Comparison of ENCODE assay signal across 22 cellular contexts in the genomic region with DNA sequence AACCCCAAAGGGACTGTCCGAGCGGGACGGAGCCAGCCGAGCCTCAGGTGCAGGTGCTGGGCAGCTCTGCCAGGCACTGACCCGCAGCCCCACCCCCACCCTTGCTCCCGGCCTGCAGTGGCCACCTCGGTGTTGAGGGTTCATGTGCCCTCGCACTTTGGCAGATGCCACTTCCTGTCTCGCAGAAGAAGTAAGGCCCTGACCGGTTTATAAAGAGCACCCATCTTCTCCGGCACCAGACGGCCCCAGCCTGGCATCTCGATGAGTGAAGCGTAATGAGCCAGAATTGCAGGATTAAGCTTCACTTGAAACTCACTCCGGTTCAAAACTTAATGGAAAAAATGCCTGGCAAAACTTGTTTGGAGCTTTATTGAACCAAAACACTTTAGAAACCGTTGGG.
"Had no signal": no experiment of that assay in that cellular context is flagged by ENCODE, and none has a peak within 500 bp of the region (broad histone marks: within the 10 kb centered on the region; RNA-seq: fewer than 3 reads in every experiment).

No MANE protein-coding gene starts in this region.

- H3K9me3 Mint-ChIP-seq: activated CD8-positive, alpha-beta T cell treated with anti-CD3 and anti-CD28 coated beads for 36 hours; activated naive CD4-positive, alpha-beta T cell treated with anti-CD3 and anti-CD28 coated beads, Interleukin-2, amount 50 U/mL, for 72 hours; activated naive CD8-positive, alpha-beta T cell treated with anti-CD3 and anti-CD28 coated beads, Interleukin-2, amount 50 U/mL, for 24 hours; activated T-cell treated with anti-CD3 and anti-CD28 coated beads, Interleukin-2, amount 50 U/mL, for 24 hours; central memory CD8-positive, alpha-beta T cell had no signal

- H3K27ac ChIP-seq: ascending aorta, body of pancreas, VCaP had no signal

- H3K4me3 Mint-ChIP-seq: activated CD8-positive, alpha-beta T cell treated with anti-CD3 and anti-CD28 coated beads for 36 hours; activated naive CD8-positive, alpha-beta T cell treated with anti-CD3 and anti-CD28 coated beads, Interleukin-2, amount 50 U/mL, for 24 hours; activated T-cell treated with anti-CD3 and anti-CD28 coated beads, Interleukin-2, amount 50 U/mL, for 24 hours; central memory CD8-positive, alpha-beta T cell had no signal

- FAIRE-seq: bronchial epithelial cell, RCC 7860 had no signal

- H3K4me3 ChIP-seq: ascending aorta, body of pancreas, MG63 had no signal

- H3K4me1 ChIP-seq: ascending aorta, body of pancreas had no signal

- H3K36me3 ChIP-seq: ascending aorta, MG63 had no signal

- H3K9me3 ChIP-seq: ascending aorta, body of pancreas, MG63 had no signal

- H3K27me3 ChIP-seq: ascending aorta, MG63 had no signal

- DNase-seq: activated CD4-positive, alpha-beta T cell treated with anti-CD3 and anti-CD28 coated beads for 4 hours; activated CD8-positive, alpha-beta T cell treated with anti-CD3 and anti-CD28 coated beads for 36 hours; activated effector memory CD4-positive, alpha-beta T cell treated with anti-CD3 and anti-CD28 coated beads, Interleukin-2, amount 50 U/mL, for 16 hours; activated naive CD4-positive, alpha-beta T cell treated with Interleukin-2 at 50 U/mL for 16 hours; activated naive CD8-positive, alpha-beta T cell treated with anti-CD3 and anti-CD28 coated beads, Interleukin-2, amount 50 U/mL, for 24 hours; activated T-cell treated with anti-CD3 and anti-CD28 coated beads, Interleukin-2, amount 50 U/mL, for 24 hours; amniotic stem cell; body of pancreas; MG63; MV-4-11; NCI-H1417 treated with DMSO at 0.1 percent for 48 hours; NCI-H187; NCI-H2081; NCI-H510A treated with DMSO at 0.1 percent for 48 hours; SIG-M5; T-helper 1 cell had no signal

- H3K36me3 Mint-ChIP-seq: activated naive CD4-positive, alpha-beta T cell treated with anti-CD3 and anti-CD28 coated beads, Interleukin-2, amount 50 U/mL, for 72 hours had no signal

- ATAC-seq: activated CD8-positive, alpha-beta T cell treated with anti-CD3 and anti-CD28 coated beads for 36 hours; activated naive CD4-positive, alpha-beta T cell treated with anti-CD3 and anti-CD28 coated beads, Interleukin-2, amount 50 U/mL, for 72 hours; activated naive CD8-positive, alpha-beta T cell treated with anti-CD3 and anti-CD28 coated beads, Interleukin-2, amount 50 U/mL, for 24 hours; body of pancreas had no signal

- H3K27ac Mint-ChIP-seq: activated CD8-positive, alpha-beta T cell treated with anti-CD3 and anti-CD28 coated beads for 36 hours had no signal
